ENCODE assay signal across 18 cellular contexts in genomic region chr12:54593716-54594115, GRCh38. TPM values are rescaled to one million over a fixed set of nuclear protein-coding genes. Genes with fewer than 3 reads are reported as not detected.
DNase-seq lines count a peak whose midpoint lies in the region; FAIRE-seq and TF ChIP-seq lines count a peak whose summit lies in the region.
"Had no signal": no experiment of that assay in that cellular context is flagged by ENCODE, and none has a peak within 500 bp of the region (broad histone marks: within the 10 kb centered on the region; RNA-seq: fewer than 3 reads in every experiment).

No MANE protein-coding gene starts in this region.

- H3K27ac Mint-ChIP-seq in endodermal cell: peak overlapping the region; percentile 44
- no peak overlapping the region for H3K27ac Mint-ChIP-seq in activated naive CD4-positive, alpha-beta T cell treated with anti-CD3 and anti-CD28 coated beads, Interleukin-2, amount 10 ng/mL, durations not matched to agents 7 days and 5 days
- H3K27ac Mint-ChIP-seq: CD14-positive monocyte; CD8-positive, alpha-beta T cell had no signal

- intact Hi-C loops in uterus (cut with DNase I; ENCODE audit: low total_unique reads): no loop called here

- H3K27me3 Mint-ChIP-seq in endodermal cell (ENCODE audit: insufficient read depth): peaks cover 73% of the 10 kb centered on the region
- peaks cover 63% of the 10 kb centered on the region for H3K27me3 Mint-ChIP-seq in activated naive CD4-positive, alpha-beta T cell treated with anti-CD3 and anti-CD28 coated beads, Interleukin-2, amount 10 ng/mL, durations not matched to agents 7 days and 5 days

- no peaks in the 10 kb centered on the region for H3K36me3 Mint-ChIP-seq in endodermal cell (ENCODE audit: low read depth)
- no peaks in the 10 kb centered on the region for H3K36me3 Mint-ChIP-seq in activated naive CD4-positive, alpha-beta T cell treated with anti-CD3 and anti-CD28 coated beads, Interleukin-2, amount 10 ng/mL, durations not matched to agents 7 days and 5 days
- H3K36me3 Mint-ChIP-seq: CD8-positive, alpha-beta T cell had no signal

- H3K4me1 Mint-ChIP-seq in endodermal cell: peaks cover 43% of the 10 kb centered on the region
- peaks cover 9% of the 10 kb centered on the region for H3K4me1 Mint-ChIP-seq in activated naive CD4-positive, alpha-beta T cell treated with anti-CD3 and anti-CD28 coated beads, Interleukin-2, amount 10 ng/mL, durations not matched to agents 7 days and 5 days

- TF ChIP-seq POLR2A in uterus (IDR thresholded peaks at IDR 0.05): no peak

- H3K9ac ChIP-seq in endodermal cell (ENCODE audit: extremely low read depth, low read length, poor library complexity, severe bottlenecking): no peak overlapping the region

- no peaks in the 10 kb centered on the region for H3K9me3 Mint-ChIP-seq in endodermal cell
- H3K9me3 Mint-ChIP-seq in activated naive CD4-positive, alpha-beta T cell treated with anti-CD3 and anti-CD28 coated beads, Interleukin-2, amount 10 ng/mL, durations not matched to agents 7 days and 5 days: no peaks in the 10 kb centered on the region
- H3K9me3 Mint-ChIP-seq: CD8-positive, alpha-beta T cell had no signal

- H3K4me3 Mint-ChIP-seq in endodermal cell: no peak overlapping the region
- no peak overlapping the region for H3K4me3 Mint-ChIP-seq in activated naive CD4-positive, alpha-beta T cell treated with anti-CD3 and anti-CD28 coated beads, Interleukin-2, amount 10 ng/mL, durations not matched to agents 7 days and 5 days
- H3K4me3 Mint-ChIP-seq: CD14-positive monocyte; CD8-positive, alpha-beta T cell had no signal

- H3K9me3 ChIP-seq in endodermal cell (ENCODE audit: control insufficient read depth, low read length) (no peaks in the 10 kb centered on the region), uterus (no peaks in the 10 kb centered on the region)
- H3K9me3 ChIP-seq: A549 had no signal

- FAIRE-seq in islet of Langerhans (lab: Jason Lieb, UNC): peak; percentile 94
- FAIRE-seq: A549, GM12892, H54 had no signal

- no peak overlapping the region for H3K27ac ChIP-seq in endodermal cell (ENCODE audit: low read depth, low read length)
- no peak overlapping the region for H3K27ac ChIP-seq in uterus
- H3K27ac ChIP-seq: A549 had no signal

- peaks cover 8% of the 10 kb centered on the region for H3K4me1 ChIP-seq in endodermal cell (ENCODE audit: control insufficient read depth, insufficient read depth, low read length)
- H3K4me1 ChIP-seq in uterus: no peaks in the 10 kb centered on the region
- H3K4me1 ChIP-seq: A549 had no signal

- no peaks in the 10 kb centered on the region for H3K36me3 ChIP-seq in endodermal cell (ENCODE audit: control insufficient read depth, insufficient read depth, low read length)
- no peaks in the 10 kb centered on the region for H3K36me3 ChIP-seq in uterus

- TF ChIP-seq CTCF in endodermal cell (conservative IDR thresholded peaks at IDR 0.05) (no peak), foreskin fibroblast (IDR thresholded peaks at IDR 0.05; ENCODE audit: low read depth, low read length) (no peak), uterus (IDR thresholded peaks at IDR 0.05) (no peak)

- no peak overlapping the region for H3K4me3 ChIP-seq in endodermal cell (ENCODE audit: low read length)
- no peak overlapping the region for H3K4me3 ChIP-seq in foreskin fibroblast (ENCODE audit: low read depth in 1 of 2, low read length in 2 of 2)
- H3K4me3 ChIP-seq in uterus: no peak overlapping the region
- H3K4me3 ChIP-seq: A549 had no signal

- CTCF ChIA-PET in activated naive CD4-positive, alpha-beta T cell treated with anti-CD3 and anti-CD28 coated beads, Interleukin-2, amount 10 ng/mL, durations not matched to agents 7 days and 5 days (lab: Charles Lee): interaction anchor here (2.4 to 2.9 kb wide), 2 partner anchors 8 to 14 kb away, joined by 12 to 13 read pairs; no protein-coding TSS in a partner anchor

- H3K27me3 ChIP-seq in endodermal cell (ENCODE audit: control insufficient read depth, insufficient read depth, low read length, poor library complexity, severe bottlenecking) (peaks cover 48% of the 10 kb centered on the region), uterus (no peaks in the 10 kb centered on the region)

- 66 to 100% methylated on average over 1 to 4 of the region's 4 CpGs for WGBS in endodermal cell (ENCODE audit: insufficient coverage in 1 of 2, insufficient read length in 1 of 2), 2 experiments

- no peak for DNase-seq in endodermal cell
- DNase-seq in left kidney (ENCODE audit: low read depth, low spot score): peak; percentile 53
- DNase-seq in renal cortical epithelial cell (ENCODE audit: low read depth): peak; percentile 94
- no peak for DNase-seq in foreskin fibroblast
- no peak for DNase-seq in activated naive CD4-positive, alpha-beta T cell treated with anti-CD3 and anti-CD28 coated beads, Interleukin-2, amount 10 ng/mL, durations not matched to agents 7 days and 5 days
- no peak for DNase-seq in uterus
- DNase-seq: CD8-positive, alpha-beta T cell; COR-L47; DND-41; GDM1; IMR-90 had no signal

RNA-seq across cellular contexts. Expression of gene PPP1R1A, which starts 5.3 kb away (rescaled TPM):
- total RNA-seq in endodermal cell (10 to 100 TPM; 12.5 to 16.1 TPM), renal cortical epithelial cell (4.0 and 28.2 TPM in 2 replicates), uterus (1 to 10 TPM in 3 of 4 donors, under 1 TPM in 1; 0.76 to 9.0 (median 2.4) TPM)
- polyA plus RNA-seq in endodermal cell (2013, experiment 1 of 2): 42.6 TPM
- 40.8 TPM for polyA plus RNA-seq in endodermal cell (2013, experiment 2 of 2)
- total RNA-seq: CD8-positive, alpha-beta T cell; HT-29; IMR-90 had no signal
- polyA plus RNA-seq: BJ, CD14-positive monocyte, IMR-90 had no signal

RNA-seq across cellular contexts. Expression of gene LACRT, which starts 41.0 kb away (rescaled TPM):
- total RNA-seq in endodermal cell (not detected), renal cortical epithelial cell (not detected in 2 replicates), uterus (not detected)
- not detected for polyA plus RNA-seq in endodermal cell (2013, experiment 1 of 2)
- polyA plus RNA-seq in endodermal cell (2013, experiment 2 of 2): not detected
- total RNA-seq: CD8-positive, alpha-beta T cell; HT-29; IMR-90 had no signal
- polyA plus RNA-seq: A549, BJ, CD14-positive monocyte, IMR-90 had no signal

RNA-seq across cellular contexts. Expression of gene PDE1B, which starts 44.3 kb away (rescaled TPM):
- total RNA-seq in endodermal cell (1 to 10 TPM; 1.1 to 1.6 TPM), renal cortical epithelial cell (0.20 TPM in 1 of 2 replicates, not detected in the other), uterus (10 to 100 TPM in 2 of 4 donors, 1 to 10 TPM in 2; 1.5 to 25.9 (median 13.4) TPM)
- 11.4 TPM for polyA plus RNA-seq in endodermal cell (2013, experiment 1 of 2)
- 10.6 TPM for polyA plus RNA-seq in endodermal cell (2013, experiment 2 of 2)
- total RNA-seq: HT-29, IMR-90 had no signal
- polyA plus RNA-seq: IMR-90 had no signal

RNA-seq across cellular contexts. Expression of gene DCD, which starts 54.4 kb away (rescaled TPM):
- total RNA-seq in endodermal cell (not detected), renal cortical epithelial cell (not detected in 2 replicates), uterus (not detected)
- polyA plus RNA-seq in endodermal cell (2013, experiment 1 of 2): not detected
- polyA plus RNA-seq in endodermal cell (2013, experiment 2 of 2): not detected
- total RNA-seq: CD8-positive, alpha-beta T cell; HT-29; IMR-90 had no signal
- polyA plus RNA-seq: A549, BJ, CD14-positive monocyte, IMR-90 had no signal

Comparison
In these comparisons a context has a peak if more than half of its experiments do, and no peak if none do; other contexts are left out.
1. DNase-seq: peak in left kidney (single experiment) and renal cortical epithelial cell (single experiment); none in endodermal cell (single experiment), foreskin fibroblast (0 of 2), activated naive CD4-positive, alpha-beta T cell treated with anti-CD3 and anti-CD28 coated beads, Interleukin-2, amount 10 ng/mL, durations not matched to agents 7 days and 5 days (single experiment) and uterus (0 of 2).